Comparison of ENCODE assay signal across 20 cellular contexts in the genomic region with DNA sequence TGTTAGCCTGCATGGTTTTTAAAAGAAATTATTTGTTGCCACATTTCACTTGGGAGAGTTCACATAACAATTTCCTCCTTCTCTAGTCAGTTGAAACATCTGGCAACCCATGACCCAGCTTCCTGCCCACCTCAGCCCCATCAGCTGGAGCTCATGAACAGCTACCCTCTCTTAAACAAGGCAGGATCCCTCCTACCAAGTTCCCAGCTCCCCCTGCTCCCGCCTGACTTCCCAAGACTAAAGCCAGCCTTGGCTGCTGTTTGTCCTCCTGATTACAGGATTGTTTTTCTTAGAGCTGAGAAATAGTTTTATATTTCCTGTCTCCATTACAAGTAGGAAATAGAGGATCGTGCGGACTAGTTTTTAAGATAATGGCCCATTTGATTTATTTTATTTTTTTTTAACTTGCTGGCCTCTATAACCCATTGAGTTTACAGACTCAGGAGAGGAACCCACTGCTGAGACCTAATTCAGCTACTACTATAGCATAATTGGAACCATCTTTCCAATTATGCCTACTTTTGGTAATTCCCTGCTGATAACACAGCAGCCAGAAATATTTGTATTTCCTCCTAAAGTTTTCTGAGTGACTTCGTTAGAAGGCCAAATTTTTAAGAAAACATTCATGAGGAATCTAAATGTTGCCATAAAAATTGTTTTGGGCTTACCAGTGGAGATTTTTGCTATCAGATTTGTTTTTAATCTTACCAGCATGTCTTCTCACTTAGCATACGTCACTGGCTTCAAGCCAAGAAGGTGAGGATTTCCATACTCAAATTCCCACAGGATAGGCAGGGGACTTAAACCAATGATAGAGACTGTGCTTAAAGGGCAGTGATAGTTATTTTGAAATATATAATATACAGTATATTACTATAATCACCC.
DNase-seq lines count a peak whose midpoint lies in the region; ATAC-seq and TF ChIP-seq lines count a peak whose summit lies in the region.
"Had no signal": no experiment of that assay in that cellular context is flagged by ENCODE, and none has a peak within 500 bp of the region (broad histone marks: within the 10 kb centered on the region; RNA-seq: fewer than 3 reads in every experiment).

No MANE protein-coding gene starts in this region.

- H3K23ac ChIP-seq in mesenchymal stem cell (ENCODE audit: low read length in 2 of 2) = no peak overlapping the region

- no peaks in the 10 kb centered on the region for H3K9me3 ChIP-seq in mesenchymal stem cell (ENCODE audit: control insufficient read depth, low read length)
- H3K9me3 ChIP-seq: A549, body of pancreas, stomach had no signal

- no peak overlapping the region for H4K91ac ChIP-seq in mesenchymal stem cell (ENCODE audit: low read length)

- peak overlapping the region; percentile 23 for H3K9ac ChIP-seq in mesenchymal stem cell (ENCODE audit: low read length)
- H3K9ac ChIP-seq: KMS-11 had no signal

- H3K27ac ChIP-seq in coronary artery (peak overlapping the region; percentile 12 to 35), mesenchymal stem cell (ENCODE audit: low read length, poor library complexity, severe bottlenecking) (no peak overlapping the region)
- H3K27ac ChIP-seq: A549, body of pancreas, KMS-11, SJCRH30 had no signal

- H3K36me3 ChIP-seq in mesenchymal stem cell (ENCODE audit: control insufficient read depth in 1 of 2, insufficient read depth in 2 of 2, low read depth in 1 of 2, low read length in 2 of 2) = no peaks in the 10 kb centered on the region
- H3K36me3 ChIP-seq: SJCRH30 had no signal

- no peak overlapping the region for H3K27ac Mint-ChIP-seq in effector memory CD8-positive, alpha-beta T cell
- H3K27ac Mint-ChIP-seq: activated CD4-positive, alpha-beta memory T cell treated with anti-CD3 and anti-CD28 coated beads, Interleukin-2, amount 10 ng/mL, durations not matched to agents 7 days and 5 days; natural killer cell had no signal

- H2BK12ac ChIP-seq in mesenchymal stem cell (ENCODE audit: low read length in 2 of 2) = no peak overlapping the region

- no peak overlapping the region for H3K14ac ChIP-seq in mesenchymal stem cell (ENCODE audit: low read length in 2 of 2)

- H3K4me2 ChIP-seq in mesenchymal stem cell (ENCODE audit: low read length, poor library complexity, severe bottlenecking) = no peak overlapping the region
- H3K4me2 ChIP-seq: A549, KMS-11 had no signal

- no peak overlapping the region for H2AK5ac ChIP-seq in mesenchymal stem cell (ENCODE audit: low read length, severe bottlenecking)

- no peak overlapping the region for H2AFZ ChIP-seq in mesenchymal stem cell (ENCODE audit: low read depth, low read length)

- no peak overlapping the region for H3K4ac ChIP-seq in mesenchymal stem cell (ENCODE audit: low read depth in 1 of 2, low read length in 2 of 2)

- no peak overlapping the region for H3K18ac ChIP-seq in mesenchymal stem cell (ENCODE audit: low read depth in 1 of 2, low read length in 2 of 2)

- peaks cover 0 to 2% of the 10 kb centered on the region in 2 donors for H3K9me3 Mint-ChIP-seq in effector memory CD8-positive, alpha-beta T cell
- H3K9me3 Mint-ChIP-seq: activated CD4-positive, alpha-beta memory T cell treated with anti-CD3 and anti-CD28 coated beads, Interleukin-2, amount 10 ng/mL, durations not matched to agents 7 days and 5 days; natural killer cell had no signal

- H3K79me1 ChIP-seq in mesenchymal stem cell (replicated peaks; ENCODE audit: low read length, poor library complexity, severe bottlenecking) = no peaks in the 10 kb centered on the region

- no peak for TF ChIP-seq CTCF in coronary artery (IDR thresholded peaks at IDR 0.05)

- intact Hi-C loops in Right ventricle myocardium inferior (cut with DNase I) (loop anchor here (5.0 kb wide), 1 partner anchor 75 kb away; no protein-coding TSS in a partner anchor), cardiac septum (cut with DNase I) (no loop called here)

- peaks cover under 1% of the 10 kb centered on the region for H3K36me3 Mint-ChIP-seq in effector memory CD8-positive, alpha-beta T cell (ENCODE audit: insufficient read depth)
- H3K36me3 Mint-ChIP-seq: natural killer cell had no signal

- no peak overlapping the region for H2BK5ac ChIP-seq in mesenchymal stem cell (ENCODE audit: low read depth, low read length, poor library complexity, severe bottlenecking)

- H3K27me3 Mint-ChIP-seq in effector memory CD8-positive, alpha-beta T cell = peaks cover 17 to 29% of the 10 kb centered on the region in 2 donors
- H3K27me3 Mint-ChIP-seq: activated CD4-positive, alpha-beta memory T cell treated with anti-CD3 and anti-CD28 coated beads, Interleukin-2, amount 10 ng/mL, durations not matched to agents 7 days and 5 days had no signal

- no peak overlapping the region for H2BK120ac ChIP-seq in mesenchymal stem cell (ENCODE audit: low read depth, low read length)

- no peak for DNase-seq in Right ventricle myocardium inferior (ENCODE audit: missing footprints)
- DNase-seq in cardiac septum (ENCODE audit: low spot score) = no peak
- DNase-seq in coronary artery (ENCODE audit: low spot score) = no peak
- DNase-seq in mesenchymal stem cell = no peak
- no peak for DNase-seq in activated CD8-positive, alpha-beta memory T cell treated with anti-CD3 and anti-CD28 coated beads, Interleukin-2, amount 50 U/mL, for 48 hours
- DNase-seq in HT-29 (ENCODE audit: low spot score) = no peak
- DNase-seq in effector memory CD8-positive, alpha-beta T cell = no peak
- DNase-seq: activated CD4-positive, alpha-beta memory T cell treated with anti-CD3 and anti-CD28 coated beads, Interleukin-2, amount 10 ng/mL, durations not matched to agents 7 days and 5 days; activated gamma-delta T cell; body of pancreas; Calu3; left colon; natural killer cell; NCI-H187 treated with DMSO at 0.1 percent for 48 hours; NCI-H774; stomach had no signal

- H4K8ac ChIP-seq in mesenchymal stem cell (ENCODE audit: low read length) = no peak overlapping the region

- H3K4me3 ChIP-seq in coronary artery = no peak overlapping the region
- no peak overlapping the region for H3K4me3 ChIP-seq in mesenchymal stem cell (ENCODE audit: insufficient read depth in 1 of 2, low read depth in 1 of 2, low read length in 2 of 2)
- H3K4me3 ChIP-seq: A549, body of pancreas, SJCRH30, stomach had no signal

- no peaks in the 10 kb centered on the region for H3K27me3 ChIP-seq in mesenchymal stem cell (ENCODE audit: control insufficient read depth in 1 of 2, insufficient read depth in 1 of 2, low read length in 2 of 2)
- H3K27me3 ChIP-seq: body of pancreas, stomach had no signal

- 54% methylated on average over 3 of the region's 5 CpGs for WGBS in mesenchymal stem cell

- no peaks in the 10 kb centered on the region for H3K4me1 Mint-ChIP-seq in effector memory CD8-positive, alpha-beta T cell (ENCODE audit: low read depth in 2 of 2)
- H3K4me1 Mint-ChIP-seq: activated CD4-positive, alpha-beta memory T cell treated with anti-CD3 and anti-CD28 coated beads, Interleukin-2, amount 10 ng/mL, durations not matched to agents 7 days and 5 days; natural killer cell had no signal

- H3K4me1 ChIP-seq in mesenchymal stem cell (ENCODE audit: control insufficient read depth, insufficient read depth, low read depth, low read length) = no peaks in the 10 kb centered on the region
- H3K4me1 ChIP-seq: A549, body of pancreas, SJCRH30, stomach had no signal

- no peak overlapping the region for H2BK15ac ChIP-seq in mesenchymal stem cell (ENCODE audit: low read depth, poor library complexity, severe bottlenecking)

- H3K4me3 Mint-ChIP-seq in effector memory CD8-positive, alpha-beta T cell = no peak overlapping the region
- H3K4me3 Mint-ChIP-seq: activated CD4-positive, alpha-beta memory T cell treated with anti-CD3 and anti-CD28 coated beads, Interleukin-2, amount 10 ng/mL, durations not matched to agents 7 days and 5 days; natural killer cell had no signal

- ATAC-seq in Right ventricle myocardium inferior (peak; percentile 69), HG02938 (IDR thresholded peaks at IDR 0.05; ENCODE audit: unreplicated experiment) (no peak)
- no peak for ATAC-seq in effector memory CD8-positive, alpha-beta T cell (replicated peaks)
- ATAC-seq: body of pancreas, left colon, natural killer cell had no signal
